Comparison of ENCODE assay signal across 8 cellular contexts in genomic region chr16:70523621-70524405, GRCh38. TPM values are rescaled to one million over a fixed set of nuclear protein-coding genes. Genes with fewer than 3 reads are reported as not detected.
DNase-seq lines count a peak whose midpoint lies in the region; ATAC-seq and TF ChIP-seq lines count a peak whose summit lies in the region.

TSS of gene SF3B3 (plus strand) at chr16:70523816. CDS start at chr16:70526657, 2,841 bp downstream.

- H3K4me3 Mint-ChIP-seq in Caco-2 (ENCODE audit: unreplicated experiment) = peak within 1 kb of the TSS; percentile 98

- ATAC-seq in GM21528 (IDR thresholded peaks at IDR 0.05; ENCODE audit: low FRiP score, unreplicated experiment) (peak; percentile 54), gastroesophageal sphincter (peak; percentile 77)

- TF ChIP-seq EP300 in gastroesophageal sphincter (IDR thresholded peaks at IDR 0.05) = no peak

- H3K27me3 Mint-ChIP-seq in Caco-2 (ENCODE audit: insufficient read depth, unreplicated experiment) = no peaks in the 10 kb centered on the region

- no peaks in the 10 kb centered on the region for H3K9me3 Mint-ChIP-seq in Caco-2 (ENCODE audit: unreplicated experiment)

- peaks cover 77% of the 10 kb centered on the region for H3K79me2 ChIP-seq in Karpas-422 (ENCODE audit: low read length)

- H3K36me3 ChIP-seq in Caco-2 (ENCODE audit: control insufficient read depth, insufficient read depth, low read length) = no peaks in the 10 kb centered on the region
- H3K36me3 ChIP-seq in Karpas-422 (ENCODE audit: insufficient read depth, low read length) = peaks cover 28% of the 10 kb centered on the region
- peaks cover 0 to 35% of the 10 kb centered on the region in 2 donors for H3K36me3 ChIP-seq in gastroesophageal sphincter
- peaks cover 5% of the 10 kb centered on the region for H3K36me3 ChIP-seq in neutrophil

- H2AFZ ChIP-seq in Karpas-422 (ENCODE audit: low read length) = peak within 1 kb of the TSS; percentile 25

- H4K20me1 ChIP-seq in Karpas-422 (ENCODE audit: insufficient read depth, low read depth, low read length) = peaks cover 22% of the 10 kb centered on the region

- WGBS in gastroesophageal sphincter (ENCODE audit: low coverage in 1 of 2), 2 donors = 1% methylated on average over 17 to 22 of the region's 35 CpGs

- peak within 1 kb of the TSS; percentile 99 for H3K27ac Mint-ChIP-seq in Caco-2 (ENCODE audit: unreplicated experiment)

- H3K4me1 ChIP-seq in Caco-2 (peaks cover 24% of the 10 kb centered on the region), Karpas-422 (ENCODE audit: low read length) (peaks cover 44% of the 10 kb centered on the region), gastroesophageal sphincter (peaks cover 0 to 61% (median 25%) of the 10 kb centered on the region in 3 donors), neutrophil (ENCODE audit: control insufficient read depth in 1 of 2, insufficient read depth in 1 of 2, low read depth in 1 of 2, low read length in 1 of 2) (peaks cover 23 to 29% of the 10 kb centered on the region in 2 experiments)

- H3K9me2 ChIP-seq in Karpas-422 (replicated peaks; ENCODE audit: insufficient read depth, low read length) = no peaks in the 10 kb centered on the region

- peak within 1 kb of the TSS; percentile 96 for H3K9ac ChIP-seq in Karpas-422 (ENCODE audit: low read length)

- TF ChIP-seq POLR2A in Raji (IDR thresholded peaks at IDR 0.05; ENCODE audit: insufficient read depth, low read depth, low read length) (peak; percentile 73), gastroesophageal sphincter (IDR thresholded peaks at IDR 0.05) (peak in 1 of 2 donors; percentile 39)

- H3K27ac ChIP-seq in Karpas-422 (ENCODE audit: low read length) (peak within 1 kb of the TSS; percentile 87), gastroesophageal sphincter (peak within 1 kb of the TSS; percentile 64 to 91 (median 86)), neutrophil (peak within 1 kb of the TSS; percentile 79), temporal lobe (ENCODE audit: low read depth, low read length) (peak within 1 kb of the TSS; percentile 82)

- peaks cover 19% of the 10 kb centered on the region for H3K4me1 Mint-ChIP-seq in Caco-2 (ENCODE audit: low read depth, unreplicated experiment)

- no TSS peak for BruUV-seq in Caco-2 (replicated peaks; lab: Mats Ljungman, UMichigan)

- intact Hi-C loops in Caco-2 (cut with micrococcal nuclease; ENCODE audit: unreplicated experiment) = loop anchor here (1.0 kb wide), 2 partner anchors 143 to 178 kb away; partner anchors contain the start of gene DDX19A

- peak within 1 kb of the TSS; percentile 80 for H3K4me2 ChIP-seq in Karpas-422 (ENCODE audit: low read depth, low read length, poor library complexity, severe bottlenecking)

- H3K36me3 Mint-ChIP-seq in Caco-2 (ENCODE audit: insufficient read depth, unreplicated experiment) = peaks cover 56% of the 10 kb centered on the region

- H3K4me3 ChIP-seq in Caco-2 (ENCODE audit: low read depth, low read length) (peak within 1 kb of the TSS; percentile 93), Karpas-422 (ENCODE audit: low read length) (peak within 1 kb of the TSS; percentile 95), gastroesophageal sphincter (peak within 1 kb of the TSS; percentile 88 to 96), neutrophil (ENCODE audit: low read depth in 1 of 2, low read length in 1 of 2) (peak within 1 kb of the TSS; percentile 79 to 100)

- H3K27me3 ChIP-seq in Caco-2 (replicated peaks; ENCODE audit: control insufficient read depth, insufficient read depth, low read length) = no peaks in the 10 kb centered on the region
- H3K27me3 ChIP-seq in Karpas-422 (ENCODE audit: low read length) = no peaks in the 10 kb centered on the region
- no peaks in the 10 kb centered on the region for H3K27me3 ChIP-seq in gastroesophageal sphincter
- H3K27me3 ChIP-seq in neutrophil = no peaks in the 10 kb centered on the region

- CTCF ChIA-PET in Caco-2 (lab: Charles Lee) = no interaction called here

- POLR2A ChIA-PET in Caco-2 (lab: Charles Lee) = interaction anchor here (0.6 to 1.6 kb wide), 4 partner anchors 70 to 177 kb away, joined by 3 to 11 read pairs (median 6); partner anchors contain the start of gene DDX19A

- no peaks in the 10 kb centered on the region for H3K9me3 ChIP-seq in Caco-2
- no peaks in the 10 kb centered on the region for H3K9me3 ChIP-seq in Karpas-422 (ENCODE audit: low read length)
- H3K9me3 ChIP-seq in gastroesophageal sphincter = no peaks in the 10 kb centered on the region
- H3K9me3 ChIP-seq in neutrophil = no peaks in the 10 kb centered on the region

- DNase-seq in Caco-2 (peak; percentile 70 to 80), Karpas-422 (no peak)
- peak; percentile 74 for DNase-seq in activated naive CD4-positive, alpha-beta T cell treated with Interleukin-2 at 50 U/mL for 16 hours

- TF ChIP-seq CTCF in Caco-2 (IDR thresholded peaks at IDR 0.05; ENCODE audit: insufficient read depth in 1 of 2, low read depth in 1 of 2, low read length in 1 of 2, severe bottlenecking in 1 of 2, unreplicated experiment in 1 of 2) (no peak), gastroesophageal sphincter (IDR thresholded peaks at IDR 0.05) (peak in 2 of 4 experiments; percentile 5 to 9), neutrophil (IDR thresholded peaks at IDR 0.05) (no peak)

RNA-seq across cellular contexts. Expression of gene SF3B3, which starts in this region (rescaled TPM):
- total RNA-seq in Caco-2 (2022) (387 and 439 TPM in 2 replicates), gastroesophageal sphincter (100 to 1,000 TPM in 1 of 4 donors, 10 to 100 TPM in 3; 73.3 to 115 (median 92.8) TPM), temporal lobe (77.4 TPM)
- 126 and 187 TPM in 2 replicates for total RNA-seq in Karpas-422 (2014; rRNA removed; shearing (Covaris generic); ENCODE audit: low replicate concordance)
